Comparison of ENCODE assay signal across 16 cellular contexts in genomic region chr2:164831887-164832286, GRCh38. TPM values are rescaled to one million over a fixed set of nuclear protein-coding genes. Genes with fewer than 3 reads are reported as not detected.
"Had no signal": no experiment of that assay in that cellular context is flagged by ENCODE, and none has a peak within 500 bp of the region (broad histone marks: within the 10 kb centered on the region; RNA-seq: fewer than 3 reads in every experiment).

No MANE protein-coding gene starts in this region.

- H3K27me3 Mint-ChIP-seq: naive B cell had no signal

- H3K4me2 ChIP-seq: neural progenitor cell had no signal

- H3K9me3 Mint-ChIP-seq: activated CD4-positive, alpha-beta memory T cell treated with anti-CD3 and anti-CD28 coated beads for 36 hours; activated naive CD4-positive, alpha-beta T cell treated with anti-CD3 and anti-CD28 coated beads for 36 hours; activated naive CD8-positive, alpha-beta T cell treated with anti-CD3 and anti-CD28 coated beads, Interleukin-2, amount 50 U/mL, for 24 hours; activated T-helper 2 cell treated with anti-CD3 and anti-CD28 coated beads, Interferon-gamma antibody, Interleukin-2, Interleukin-4, amounts not matched to agents 10 μg/mL and 5 μg/mL and 100 μg/mL, durations not matched to agents 14 hours and 24 hours and 36 hours; naive B cell; neural progenitor cell; stimulated activated effector memory CD8-positive, alpha-beta T cell treated with anti-CD3 and anti-CD28 coated beads, Interleukin-12 subunit alpha, Interleukin-12 subunit beta, amount 100 ng/mL, for 72 hours had no signal

- H3K4me1 Mint-ChIP-seq: activated CD4-positive, alpha-beta T cell treated with anti-CD3 and anti-CD28 coated beads for 36 hours; activated CD8-positive, alpha-beta memory T cell treated with anti-CD3 and anti-CD28 coated beads, Interleukin-2, amount 10 ng/mL, durations not matched to agents 7 days and 5 days; neural progenitor cell; stimulated activated effector memory CD8-positive, alpha-beta T cell treated with anti-CD3 and anti-CD28 coated beads, Interleukin-12 subunit alpha, Interleukin-12 subunit beta, amount 100 ng/mL, for 72 hours had no signal

- H3K9ac ChIP-seq: neural progenitor cell had no signal

- H3K27me3 ChIP-seq: neural progenitor cell, ovary, tibial nerve had no signal

- H3K4me3 ChIP-seq: neural progenitor cell, ovary, tibial nerve had no signal

- H2AFZ ChIP-seq: neural progenitor cell had no signal

- H3K4me1 ChIP-seq: neural progenitor cell had no signal

- H3K27ac Mint-ChIP-seq: activated CD4-positive, alpha-beta memory T cell treated with anti-CD3 and anti-CD28 coated beads for 36 hours; activated CD4-positive, alpha-beta T cell treated with anti-CD3 and anti-CD28 coated beads for 36 hours; activated CD8-positive, alpha-beta memory T cell treated with anti-CD3 and anti-CD28 coated beads, Interleukin-2, amount 10 ng/mL, durations not matched to agents 7 days and 5 days; activated naive CD4-positive, alpha-beta T cell treated with anti-CD3 and anti-CD28 coated beads for 36 hours; activated naive CD8-positive, alpha-beta T cell treated with anti-CD3 and anti-CD28 coated beads, Interleukin-2, amount 50 U/mL, for 24 hours; activated T-helper 2 cell treated with anti-CD3 and anti-CD28 coated beads, Interferon-gamma antibody, Interleukin-2, Interleukin-4, amounts not matched to agents 10 μg/mL and 5 μg/mL and 100 μg/mL, durations not matched to agents 14 hours and 24 hours and 36 hours; neural progenitor cell; stimulated activated effector memory CD8-positive, alpha-beta T cell treated with anti-CD3 and anti-CD28 coated beads, Interleukin-12 subunit alpha, Interleukin-12 subunit beta, amount 100 ng/mL, for 72 hours had no signal

- H3K36me3 ChIP-seq: neural progenitor cell, ovary, tibial nerve had no signal

- H3K4me3 Mint-ChIP-seq: activated CD4-positive, alpha-beta memory T cell treated with anti-CD3 and anti-CD28 coated beads for 36 hours; activated CD4-positive, alpha-beta T cell treated with anti-CD3 and anti-CD28 coated beads for 36 hours; activated CD8-positive, alpha-beta memory T cell treated with anti-CD3 and anti-CD28 coated beads, Interleukin-2, amount 10 ng/mL, durations not matched to agents 7 days and 5 days; activated naive CD4-positive, alpha-beta T cell treated with anti-CD3 and anti-CD28 coated beads for 36 hours; activated naive CD8-positive, alpha-beta T cell treated with anti-CD3 and anti-CD28 coated beads, Interleukin-2, amount 50 U/mL, for 24 hours; naive B cell; neural progenitor cell; stimulated activated effector memory CD8-positive, alpha-beta T cell treated with anti-CD3 and anti-CD28 coated beads, Interleukin-12 subunit alpha, Interleukin-12 subunit beta, amount 100 ng/mL, for 72 hours had no signal

- H3K36me3 Mint-ChIP-seq: activated CD4-positive, alpha-beta memory T cell treated with anti-CD3 and anti-CD28 coated beads for 36 hours; activated CD8-positive, alpha-beta memory T cell treated with anti-CD3 and anti-CD28 coated beads, Interleukin-2, amount 10 ng/mL, durations not matched to agents 7 days and 5 days; neural progenitor cell; stimulated activated effector memory CD8-positive, alpha-beta T cell treated with anti-CD3 and anti-CD28 coated beads, Interleukin-12 subunit alpha, Interleukin-12 subunit beta, amount 100 ng/mL, for 72 hours had no signal

- DNase-seq: activated CD4-positive, alpha-beta memory T cell treated with anti-CD3 and anti-CD28 coated beads for 36 hours; activated CD4-positive, alpha-beta T cell treated with anti-CD3 and anti-CD28 coated beads for 36 hours; activated CD8-positive, alpha-beta memory T cell treated with anti-CD3 and anti-CD28 coated beads, Interleukin-2, amount 10 ng/mL, durations not matched to agents 7 days and 5 days; activated naive CD4-positive, alpha-beta T cell treated with anti-CD3 and anti-CD28 coated beads for 36 hours; activated naive CD8-positive, alpha-beta T cell treated with anti-CD3 and anti-CD28 coated beads, Interleukin-2, amount 50 U/mL, for 24 hours; activated T-cell treated with anti-CD3 and anti-CD28 coated beads, Interleukin-2, amount 50 U/mL, for 1 hour; mammary epithelial cell; naive B cell; ovary; stimulated activated CD4-positive, alpha-beta T cell treated with anti-CD3 and anti-CD28 coated beads, Interleukin-12 subunit alpha, Interleukin-12 subunit beta, amount 100 ng/mL, for 4 hours; T-helper 1 cell; T1000 had no signal

- H3K9me3 ChIP-seq: ovary, tibial nerve had no signal

- H3K27ac ChIP-seq: neural progenitor cell, ovary had no signal

RNA-seq across cellular contexts. Expression of gene COBLL1, which starts 9.7 kb away (rescaled TPM):
- total RNA-seq: activated CD4-positive, alpha-beta memory T cell treated with anti-CD3 and anti-CD28 coated beads for 36 hours; activated CD4-positive, alpha-beta T cell treated with anti-CD3 and anti-CD28 coated beads for 36 hours; activated CD8-positive, alpha-beta memory T cell treated with anti-CD3 and anti-CD28 coated beads, Interleukin-2, amount 10 ng/mL, durations not matched to agents 7 days and 5 days; activated naive CD4-positive, alpha-beta T cell treated with anti-CD3 and anti-CD28 coated beads for 36 hours had no signal
